13 cellular contexts compared by ENCODE assay signal in the genomic region with DNA sequence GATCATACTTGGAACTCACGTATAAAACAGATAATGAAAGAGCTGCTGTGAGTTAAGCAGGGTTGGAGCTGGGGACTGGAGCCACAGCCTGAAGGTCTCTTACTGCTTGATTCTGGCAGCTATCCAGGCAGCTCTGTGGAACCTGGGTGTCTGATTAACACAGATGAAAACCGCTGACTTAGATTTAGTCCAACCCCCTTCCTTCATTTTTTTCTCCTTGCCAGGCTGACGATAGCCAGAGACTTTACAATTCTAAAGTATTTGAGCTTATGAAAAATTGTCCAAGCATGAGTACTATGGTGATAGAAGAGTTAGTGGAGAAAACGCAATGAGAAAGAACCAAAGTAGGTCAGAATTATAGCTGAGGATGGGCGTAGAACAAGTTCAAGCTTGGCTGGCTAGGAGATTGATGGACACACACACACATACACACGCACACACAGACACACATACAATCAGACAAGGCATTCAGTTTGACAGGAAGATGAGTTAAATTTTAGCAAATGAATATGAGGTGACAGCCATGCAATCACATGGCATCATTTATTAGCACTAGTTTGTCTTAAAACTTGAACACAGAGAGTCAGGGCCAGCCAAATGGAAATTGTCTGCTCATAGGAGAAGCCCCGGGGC. TPM values are rescaled to one million over a fixed set of nuclear protein-coding genes. Genes with fewer than 3 reads are reported as not detected.
DNase-seq lines count a peak whose midpoint lies in the region; ATAC-seq and TF ChIP-seq lines count a peak whose summit lies in the region.
"Had no signal": no experiment of that assay in that cellular context is flagged by ENCODE, and none has a peak within 500 bp of the region (broad histone marks: within the 10 kb centered on the region; RNA-seq: fewer than 3 reads in every experiment).

No MANE protein-coding gene starts in this region.

- H3K9me3 Mint-ChIP-seq in mesothelial cell of epicardium: no peaks in the 10 kb centered on the region
- H3K9me3 Mint-ChIP-seq: activated T-helper 1 cell treated with anti-CD3 and anti-CD28 coated beads, Interleukin-12 subunit alpha, Interleukin-12 subunit beta, Interleukin-2, Interleukin-4 antibody, amounts not matched to agents 30 ng/mL and 10 ng/mL and 1 ng/mL, durations not matched to agents 14 hours and 24 hours and 36 hours had no signal

- H3K27me3 Mint-ChIP-seq in mesothelial cell of epicardium (ENCODE audit: low read depth): no peaks in the 10 kb centered on the region

- H3K4me1 Mint-ChIP-seq in mesothelial cell of epicardium: peaks cover 36% of the 10 kb centered on the region

- TF ChIP-seq CTCF in body of pancreas (IDR thresholded peaks at IDR 0.05) (no peak), mesothelial cell of epicardium (IDR thresholded peaks at IDR 0.05; ENCODE audit: unreplicated experiment) (no peak), gastrocnemius medialis (IDR thresholded peaks at IDR 0.05 in 4 of 5, conservative IDR thresholded peaks at IDR 0.05 in 1 of 5) (no peak)

- TF ChIP-seq POLR2A in body of pancreas (IDR thresholded peaks at IDR 0.05) (no peak), gastrocnemius medialis (IDR thresholded peaks at IDR 0.05) (no peak)

- H3K27ac Mint-ChIP-seq in mesothelial cell of epicardium: peak overlapping the region; percentile 83
- H3K27ac Mint-ChIP-seq: activated T-helper 1 cell treated with anti-CD3 and anti-CD28 coated beads, Interleukin-12 subunit alpha, Interleukin-12 subunit beta, Interleukin-2, Interleukin-4 antibody, amounts not matched to agents 30 ng/mL and 10 ng/mL and 1 ng/mL, durations not matched to agents 14 hours and 24 hours and 36 hours had no signal

- H3K36me3 ChIP-seq in body of pancreas (replicated peaks in 1 of 2; ENCODE audit: insufficient read depth in 1 of 2, low read depth in 2 of 2): no peaks in the 10 kb centered on the region
- no peaks in the 10 kb centered on the region for H3K36me3 ChIP-seq in gastrocnemius medialis
- H3K36me3 ChIP-seq: lower lobe of right lung had no signal

- intact Hi-C loops in body of pancreas (cut with DNase I) (no loop called here), gastrocnemius medialis (cut with DNase I; ENCODE audit: low total_unique reads) (no loop called here)

- in situ Hi-C loops in gastrocnemius medialis (cut with MboI; ENCODE audit: low sequenced_read_pairs in 4 of 4): loop anchor here in 1 of 4 donors (25.0 kb wide), 1 partner anchor 163 kb away; a partner anchor contains a TSS

- DNase-seq in COR-L47 (lab: John Stamatoyannopoulos, UW) (peak; percentile 19), NCI-H2107 (lab: John Stamatoyannopoulos, UW) (peak; percentile 10), body of pancreas (peak; percentile 61 to 80 (median 78)), mesothelial cell of epicardium (ENCODE audit: low spot score in 2 of 2, unreplicated experiment in 2 of 2) (peak; percentile 48 to 63), gastrocnemius medialis (no peak)
- DNase-seq: Calu3; effector CD8-positive, alpha-beta T cell; lower lobe of right lung had no signal

- no peaks in the 10 kb centered on the region for H3K27me3 ChIP-seq in body of pancreas
- no peaks in the 10 kb centered on the region for H3K27me3 ChIP-seq in gastrocnemius medialis

- H3K36me3 Mint-ChIP-seq in mesothelial cell of epicardium: no peaks in the 10 kb centered on the region

- 46 to 48% methylated on average over 7 of the region's 7 CpGs for WGBS in body of pancreas, 2 donors

- H3K27ac ChIP-seq in body of pancreas (peak overlapping the region in 3 of 4 donors; percentile 20 to 49 (median 29)), gastrocnemius medialis (no peak overlapping the region)
- H3K27ac ChIP-seq: lower lobe of right lung had no signal

- ATAC-seq in body of pancreas: peak; percentile 81
- ATAC-seq in GM19035 (IDR thresholded peaks at IDR 0.05; ENCODE audit: unreplicated experiment): no peak
- no peak for ATAC-seq in gastrocnemius medialis
- ATAC-seq in GM21515 (IDR thresholded peaks at IDR 0.05; ENCODE audit: unreplicated experiment): no peak
- ATAC-seq in GM21737 (IDR thresholded peaks at IDR 0.05; ENCODE audit: unreplicated experiment): no peak

- H3K4me1 ChIP-seq in body of pancreas: peaks cover 17% of the 10 kb centered on the region
- H3K4me1 ChIP-seq in gastrocnemius medialis: no peaks in the 10 kb centered on the region
- H3K4me1 ChIP-seq: lower lobe of right lung had no signal

- no peak overlapping the region for H3K4me3 Mint-ChIP-seq in mesothelial cell of epicardium
- H3K4me3 Mint-ChIP-seq: activated T-helper 1 cell treated with anti-CD3 and anti-CD28 coated beads, Interleukin-12 subunit alpha, Interleukin-12 subunit beta, Interleukin-2, Interleukin-4 antibody, amounts not matched to agents 30 ng/mL and 10 ng/mL and 1 ng/mL, durations not matched to agents 14 hours and 24 hours and 36 hours had no signal

- H3K4me3 ChIP-seq in body of pancreas (no peak overlapping the region), gastrocnemius medialis (no peak overlapping the region)
- H3K4me3 ChIP-seq: lower lobe of right lung had no signal

- no peaks in the 10 kb centered on the region for H3K9me3 ChIP-seq in body of pancreas
- no peaks in the 10 kb centered on the region for H3K9me3 ChIP-seq in gastrocnemius medialis
- H3K9me3 ChIP-seq: lower lobe of right lung had no signal

RNA-seq across cellular contexts. Expression of gene GPR85, which starts 13.6 kb away (rescaled TPM):
- total RNA-seq in body of pancreas (under 1 TPM; 0.26 to 0.33 TPM), mesothelial cell of epicardium (1.8 to 2.2 TPM (median 2.1 TPM) in 3 replicates), gastrocnemius medialis (1 to 10 TPM in 1 of 4 donors, under 1 TPM in 2, not detected in 1; 0.13 to 3.1 (median 0.82) TPM)
- total RNA-seq: activated T-helper 1 cell treated with anti-CD3 and anti-CD28 coated beads, Interleukin-12 subunit alpha, Interleukin-12 subunit beta, Interleukin-2, Interleukin-4 antibody, amounts not matched to agents 30 ng/mL and 10 ng/mL and 1 ng/mL, durations not matched to agents 14 hours and 24 hours and 36 hours; Calu3; NCI-H460 had no signal

RNA-seq across cellular contexts. Expression of gene SMIM30, which starts 18.1 kb away (rescaled TPM):
- total RNA-seq in body of pancreas (10 to 100 TPM in 1 of 2 donors, 1 to 10 TPM in 1; 6.9 to 19.7 TPM), mesothelial cell of epicardium (39.0 to 39.9 TPM (median 39.2 TPM) in 3 replicates), gastrocnemius medialis (10 to 100 TPM; 55.9 to 98.8 (median 73.0) TPM)

Comparison
In these comparisons a context has a peak if more than half of its experiments do, and no peak if none do; other contexts are left out.
1. DNase-seq: peak in COR-L47 (single experiment), NCI-H2107 (single experiment), body of pancreas (4 of 4) and mesothelial cell of epicardium (2 of 2); none in gastrocnemius medialis (0 of 2).
2. H3K27ac ChIP-seq: peak in body of pancreas (3 of 4); none in gastrocnemius medialis (0 of 4).